Comparison of ENCODE assay signal across 7 cellular contexts in the genomic region with DNA sequence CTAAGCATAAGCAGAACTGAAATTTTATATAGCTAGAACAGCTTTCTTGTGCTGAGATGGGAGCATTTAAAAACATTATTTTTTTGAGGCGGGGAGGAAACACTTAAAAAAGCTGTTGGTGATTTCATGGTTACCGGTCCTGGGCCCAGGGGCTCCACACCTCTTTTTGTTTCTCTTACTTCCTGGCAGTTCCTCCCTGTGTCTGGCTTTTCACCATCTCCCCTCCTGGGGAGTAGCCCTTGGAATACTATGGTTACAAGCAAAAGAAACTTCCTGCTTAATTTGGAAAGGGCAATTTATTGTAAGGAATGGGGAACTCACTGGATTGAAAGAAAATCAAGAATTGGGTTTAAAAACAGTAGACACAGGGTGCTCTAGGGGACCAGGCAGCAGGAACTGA.
"Had no signal": no experiment of that assay in that cellular context is flagged by ENCODE, and none has a peak within 500 bp of the region (broad histone marks: within the 10 kb centered on the region; RNA-seq: fewer than 3 reads in every experiment).

No MANE protein-coding gene starts in this region.

- H3K4me1 Mint-ChIP-seq: IgD-negative memory B cell had no signal

- H3K27ac Mint-ChIP-seq: IgD-negative memory B cell had no signal

- H3K27ac ChIP-seq: GM23248, HL-60 had no signal

- H3K9ac ChIP-seq: GM23248 had no signal

- DNase-seq: GM23248, H9, HCEC 1CT, KBM-7 had no signal

- ATAC-seq: HepG2 had no signal

- H2AFZ ChIP-seq: GM23248 had no signal

- H3K4me3 Mint-ChIP-seq: H9, IgD-negative memory B cell had no signal

- H3K27me3 Mint-ChIP-seq: IgD-negative memory B cell had no signal

- H3K4me3 ChIP-seq: GM23248 had no signal
